ENCODE assay signal across 35 cellular contexts in genomic region chr1:166544561-166544960, GRCh38.
"Had no signal": no experiment of that assay in that cellular context is flagged by ENCODE, and none has a peak within 500 bp of the region (broad histone marks: within the 10 kb centered on the region; RNA-seq: fewer than 3 reads in every experiment).

No MANE protein-coding gene starts in this region.

- ATAC-seq: activated CD4-positive, alpha-beta T cell treated with anti-CD3 and anti-CD28 coated beads for 36 hours; activated CD4-positive, CD25-positive, alpha-beta regulatory T cell treated with anti-CD3 and anti-CD28 coated beads, Interleukin-2, amount 50 U/mL, for 24 hours; activated CD8-positive, alpha-beta T cell treated with anti-CD3 and anti-CD28 coated beads for 36 hours; activated naive CD4-positive, alpha-beta T cell treated with anti-CD3 and anti-CD28 coated beads, Interleukin-2, amount 50 U/mL, for 72 hours; activated T-cell treated with anti-CD3 and anti-CD28 coated beads, Interleukin-2, amount 50 U/mL, for 72 hours; activated T-helper 17 cell treated with anti-CD3 and anti-CD28 coated beads, Interleukin-2, amount 50 U/mL, for 72 hours; body of pancreas; T-cell; T-helper 17 cell; WTC11 had no signal

- H3K4me3 ChIP-seq: adrenal gland, body of pancreas, breast epithelium had no signal

- H3K27ac Mint-ChIP-seq: activated CD4-positive, alpha-beta T cell treated with anti-CD3 and anti-CD28 coated beads for 36 hours; activated CD4-positive, alpha-beta T cell treated with anti-CD3 and anti-CD28 coated beads, Interleukin-2, amount 10 ng/mL, durations not matched to agents 7 days and 5 days; activated CD8-positive, alpha-beta T cell treated with anti-CD3 and anti-CD28 coated beads for 36 hours; activated naive CD4-positive, alpha-beta T cell treated with anti-CD3 and anti-CD28 coated beads for 36 hours; activated naive CD4-positive, alpha-beta T cell treated with anti-CD3 and anti-CD28 coated beads, Interleukin-2, amount 50 U/mL, for 72 hours; activated naive CD8-positive, alpha-beta T cell treated with anti-CD3 and anti-CD28 coated beads for 36 hours; activated T-cell treated with anti-CD3 and anti-CD28 coated beads, Interleukin-2, amount 50 U/mL, for 72 hours; activated T-helper 1 cell treated with anti-CD3 and anti-CD28 coated beads, Interleukin-12 subunit alpha, Interleukin-12 subunit beta, Interleukin-2, Interleukin-4 antibody, amounts not matched to agents 30 ng/mL and 10 ng/mL and 1 ng/mL, durations not matched to agents 14 hours and 24 hours and 36 hours; activated T-helper 17 cell treated with anti-CD3 and anti-CD28 coated beads, Interleukin-2, amount 50 U/mL, for 72 hours; T-cell; T-helper 17 cell; WTC11 had no signal

- H3K36me3 ChIP-seq: adrenal gland, brain microvascular endothelial cell, breast epithelium, WERI-Rb-1 had no signal

- H3K9me3 Mint-ChIP-seq: activated CD4-positive, alpha-beta T cell treated with anti-CD3 and anti-CD28 coated beads, Interleukin-2, amount 10 ng/mL, durations not matched to agents 7 days and 5 days had no signal

- H3K4me1 Mint-ChIP-seq: activated CD4-positive, alpha-beta T cell treated with anti-CD3 and anti-CD28 coated beads for 36 hours; activated naive CD8-positive, alpha-beta T cell treated with anti-CD3 and anti-CD28 coated beads for 36 hours; activated T-helper 17 cell treated with anti-CD3 and anti-CD28 coated beads, Interleukin-2, amount 50 U/mL, for 72 hours; central memory CD8-positive, alpha-beta T cell; T-cell; T-helper 17 cell; WTC11 had no signal

- H3K4me1 ChIP-seq: adrenal gland, body of pancreas, breast epithelium had no signal

- H3K27ac ChIP-seq: adrenal gland, body of pancreas, brain microvascular endothelial cell, breast epithelium, WERI-Rb-1 had no signal

- H3K36me3 Mint-ChIP-seq: activated naive CD8-positive, alpha-beta T cell treated with anti-CD3 and anti-CD28 coated beads for 36 hours; T-cell had no signal

- H3K9me3 ChIP-seq: adrenal gland, body of pancreas had no signal

- DNase-seq: activated CD4-positive, alpha-beta T cell treated with anti-CD3 and anti-CD28 coated beads for 1 hour; activated CD4-positive, alpha-beta T cell treated with anti-CD3 and anti-CD28 coated beads for 36 hours; activated CD4-positive, alpha-beta T cell treated with anti-CD3 and anti-CD28 coated beads for 48 hours; activated CD4-positive, alpha-beta T cell treated with anti-CD3 and anti-CD28 coated beads, Interleukin-2, amount 10 ng/mL, durations not matched to agents 7 days and 5 days; activated CD4-positive, alpha-beta T cell treated with anti-CD3 and anti-CD28 coated beads, Interleukin-2, amount 50 U/mL, for 48 hours; activated CD4-positive, CD25-positive, alpha-beta regulatory T cell; activated CD8-positive, alpha-beta memory T cell treated with anti-CD3 and anti-CD28 coated beads, Interleukin-2, amount 50 U/mL, for 4 hours; activated CD8-positive, alpha-beta T cell treated with anti-CD3 and anti-CD28 coated beads for 36 hours; activated effector memory CD4-positive, alpha-beta T cell treated with anti-CD3 and anti-CD28 coated beads, Interleukin-2, amount 50 U/mL, for 16 hours; activated gamma-delta T cell treated with Interleukin-2 at 50 U/mL for 16 hours; activated naive CD4-positive, alpha-beta T cell; activated naive CD4-positive, alpha-beta T cell treated with anti-CD3 and anti-CD28 coated beads for 36 hours; activated naive CD4-positive, alpha-beta T cell treated with anti-CD3 and anti-CD28 coated beads, Interleukin-2, amount 50 U/mL, for 16 hours; activated naive CD8-positive, alpha-beta T cell treated with anti-CD3 and anti-CD28 coated beads for 36 hours; activated T-cell treated with anti-CD3 and anti-CD28 coated beads for 4 hours; activated T-cell treated with anti-CD3 and anti-CD28 coated beads, Interleukin-2, amount 50 U/mL, for 1 hour; activated T-cell treated with anti-CD3 and anti-CD28 coated beads, Interleukin-2, amount 50 U/mL, for 4 hours; activated T-cell treated with anti-CD3 and anti-CD28 coated beads, Interleukin-2, amount 50 U/mL, for 72 hours; adrenal gland; amniotic stem cell; aorta; body of pancreas; brain microvascular endothelial cell; caudate nucleus; cerebellar nuclear complex; T-cell; T-helper 17 cell; WERI-Rb-1 had no signal

- H3K27me3 ChIP-seq: adrenal gland, body of pancreas, brain microvascular endothelial cell, breast epithelium had no signal

- H3K4me3 Mint-ChIP-seq: activated CD4-positive, alpha-beta T cell treated with anti-CD3 and anti-CD28 coated beads for 36 hours; activated CD4-positive, alpha-beta T cell treated with anti-CD3 and anti-CD28 coated beads, Interleukin-2, amount 10 ng/mL, durations not matched to agents 7 days and 5 days; activated CD8-positive, alpha-beta T cell treated with anti-CD3 and anti-CD28 coated beads for 36 hours; activated naive CD4-positive, alpha-beta T cell treated with anti-CD3 and anti-CD28 coated beads for 36 hours; activated naive CD8-positive, alpha-beta T cell treated with anti-CD3 and anti-CD28 coated beads for 36 hours; activated T-cell treated with anti-CD3 and anti-CD28 coated beads, Interleukin-2, amount 50 U/mL, for 4 hours; activated T-cell treated with anti-CD3 and anti-CD28 coated beads, Interleukin-2, amount 50 U/mL, for 72 hours; activated T-helper 1 cell treated with anti-CD3 and anti-CD28 coated beads, Interleukin-12 subunit alpha, Interleukin-12 subunit beta, Interleukin-2, Interleukin-4 antibody, amounts not matched to agents 30 ng/mL and 10 ng/mL and 1 ng/mL, durations not matched to agents 14 hours and 24 hours and 36 hours; activated T-helper 17 cell treated with anti-CD3 and anti-CD28 coated beads, Interleukin-2, amount 50 U/mL, for 72 hours; central memory CD8-positive, alpha-beta T cell; T-cell; T-helper 17 cell; WTC11 had no signal
